ENCODE assay signal across 21 cellular contexts in genomic region chr4:25760048-25760447, GRCh38.
DNase-seq lines count a peak whose midpoint lies in the region; ATAC-seq, FAIRE-seq and TF ChIP-seq lines count a peak whose summit lies in the region.
"Had no signal": no experiment of that assay in that cellular context is flagged by ENCODE, and none has a peak within 500 bp of the region (broad histone marks: within the 10 kb centered on the region; RNA-seq: fewer than 3 reads in every experiment).

No MANE protein-coding gene starts in this region.

- no peak for ATAC-seq in HepG2
- no peak for ATAC-seq in right lobe of liver
- ATAC-seq in K562 = no peak
- ATAC-seq: CD8-positive, alpha-beta T cell; GM12878; HCT116 had no signal

- in situ Hi-C loops in HepG2 (cut with HindIII; ENCODE audit: extremely low pct_ligation_motif_present, low pct_unique_long_range_greater_than_20kb) (loop anchor here (25.0 kb wide), 1 partner anchor 223 kb away; no protein-coding TSS in a partner anchor), K562 (cut with MboI) (no loop called here)

- TF ChIP-seq POLR2A in HepG2 (IDR thresholded peaks at IDR 0.05; ENCODE audit: insufficient read depth in 1 of 2, low read depth in 2 of 2, low read length in 2 of 2) (no peak), right lobe of liver (IDR thresholded peaks at IDR 0.05) (no peak), K562 (conservative IDR thresholded peaks at IDR 0.05) (no peak)

- no peak overlapping the region for H2AFZ ChIP-seq in HepG2 (ENCODE audit: low read length)
- no peak overlapping the region for H2AFZ ChIP-seq in K562 (ENCODE audit: low read depth, low read length)
- H2AFZ ChIP-seq: GM23248 had no signal

- peaks cover 12% of the 10 kb centered on the region for H3K4me1 ChIP-seq in HepG2 (ENCODE audit: insufficient read depth, low read length)
- H3K4me1 ChIP-seq in right lobe of liver = peaks cover 0 to 5% (median 0%) of the 10 kb centered on the region in 4 donors
- H3K4me1 ChIP-seq in HEK293 (ENCODE audit: control insufficient read depth, insufficient read depth, low read length) = no peaks in the 10 kb centered on the region
- no peaks in the 10 kb centered on the region for H3K4me1 ChIP-seq in K562 (replicated peaks in 1 of 2; ENCODE audit: control insufficient read depth in 2 of 2, insufficient read depth in 2 of 2, low read length in 2 of 2)
- H3K4me1 ChIP-seq: Caco-2 had no signal

- DNase-seq in HepG2 (ENCODE audit: low spot score) (no peak), right lobe of liver (no peak), K562 (ENCODE audit: extremely low read depth in 1 of 4, low spot score in 3 of 4) (no peak), retina (no peak), GM03348 (ENCODE audit: low spot score) (no peak)
- no peak for DNase-seq in activated CD4-positive, CD25-positive, alpha-beta regulatory T cell (lab: John Stamatoyannopoulos, UW)
- DNase-seq: Caco-2; CD4-positive, CD25-positive, alpha-beta regulatory T cell; CD8-positive, alpha-beta T cell; DMS153; DND-41; H9; HFFc6 had no signal

- H3K27ac ChIP-seq in HepG2 (ENCODE audit: extremely low read length, insufficient read depth, low read length) = no peak overlapping the region
- no peak overlapping the region for H3K27ac ChIP-seq in right lobe of liver
- H3K27ac ChIP-seq in HEK293 (ENCODE audit: extremely low read depth, low read depth, low read length) = no peak overlapping the region
- no peak overlapping the region for H3K27ac ChIP-seq in K562 (ENCODE audit: extremely low read depth, low read depth, low read length)
- H3K27ac ChIP-seq: BLaER1, C4-2B, GM23248 had no signal

- intact Hi-C loops in HepG2 (cut with micrococcal nuclease; ENCODE audit: unreplicated experiment) (no loop called here), right lobe of liver (cut with DNase I) (loop anchor here (10.0 kb wide), 1 partner anchor 315 kb away; no protein-coding TSS in a partner anchor), K562 (cut with micrococcal nuclease) (no loop called here)

- BruUV-seq in HepG2 (replicated peaks; lab: Mats Ljungman, UMichigan) = no TSS peak
- no TSS peak for BruUV-seq in K562 (replicated peaks; lab: Mats Ljungman, UMichigan)

- WGBS in HepG2 (ENCODE audit: low lambda C conversion rate) = 39% methylated on average over 4 of the region's 4 CpGs
- 92% methylated on average over 4 of the region's 4 CpGs for WGBS in right lobe of liver (ENCODE audit: insufficient coverage, low coverage, low lambda C conversion rate, missing lambda C conversion rate)
- 48% methylated on average over 4 of the region's 4 CpGs for WGBS in K562 (ENCODE audit: insufficient coverage, low coverage, missing lambda C conversion rate)

- H3K36me3 ChIP-seq in HepG2 (replicated peaks in 1 of 2; ENCODE audit: control insufficient read depth in 1 of 2, insufficient read depth in 2 of 2, low read length in 2 of 2) (no peaks in the 10 kb centered on the region), right lobe of liver (peaks cover 0 to 4% (median 0%) of the 10 kb centered on the region in 4 donors), HEK293 (ENCODE audit: control insufficient read depth in 2 of 2, insufficient read depth in 1 of 2, low read length in 2 of 2) (peaks cover 0 to 33% of the 10 kb centered on the region in 2 experiments; a peak in 1 of 3 replicates), K562 (ENCODE audit: control insufficient read depth, insufficient read depth, low read length) (peaks cover 14% of the 10 kb centered on the region; the same call in 2 of the 3 replicates)

- POLR2A ChIA-PET in HepG2 (lab: Yijun Ruan, JAX) (no interaction called here), HEK293 (lab: Yijun Ruan, JAX) (no interaction called here), K562 (lab: Yijun Ruan, JAX) (no interaction called here)

- no peak overlapping the region for H3K9ac ChIP-seq in HepG2 (ENCODE audit: insufficient read depth, low read depth, low read length)
- H3K9ac ChIP-seq in K562 (ENCODE audit: insufficient read depth in 1 of 2, low read depth in 2 of 2, low read length in 2 of 2) = no peak overlapping the region
- H3K9ac ChIP-seq: BLaER1, GM23248 had no signal

- CTCF ChIA-PET in HepG2 (lab: Yijun Ruan, JAX; ENCODE audit: low intra/inter-chr PET ratio, low total read pairs) = no interaction called here
- CTCF ChIA-PET in HEK293 (lab: Yijun Ruan, JAX) = no interaction called here
- CTCF ChIA-PET in K562 (lab: Yijun Ruan, JAX; ENCODE audit: low intra/inter-chr PET ratio) = no interaction called here

- TF ChIP-seq EP300 in HepG2 (IDR thresholded peaks at IDR 0.05; ENCODE audit: low read depth in 2 of 2, low read length in 2 of 2) (no peak), HepG2 (CRISPR knock-in tag; IDR thresholded peaks at IDR 0.05; ENCODE audit: borderline replicate concordance) (no peak), K562 (IDR thresholded peaks at IDR 0.05; ENCODE audit: low read length) (no peak)

- H3K79me2 ChIP-seq in HepG2 (ENCODE audit: insufficient read depth, low read length) (no peaks in the 10 kb centered on the region), K562 (ENCODE audit: control insufficient read depth, insufficient read depth, low read length) (no peaks in the 10 kb centered on the region)

- TF ChIP-seq CTCF in HepG2 (CRISPR knock-in tag; IDR thresholded peaks at IDR 0.05) (no peak), right lobe of liver (IDR thresholded peaks at IDR 0.05) (no peak), HEK293 (tag by site-specific recombination; IDR thresholded peaks at IDR 0.05) (no peak), K562 (IDR thresholded peaks at IDR 0.05 in 2 of 3, conservative IDR thresholded peaks at IDR 0.05 in 1 of 3; ENCODE audit: insufficient read depth in 2 of 3, low read depth in 1 of 3, low read length in 3 of 3) (no peak)

- H3K27me3 ChIP-seq in HepG2 (ENCODE audit: control insufficient read depth in 1 of 2, insufficient read depth in 2 of 2, low read length in 2 of 2) = no peaks in the 10 kb centered on the region
- no peaks in the 10 kb centered on the region for H3K27me3 ChIP-seq in right lobe of liver
- no peaks in the 10 kb centered on the region for H3K27me3 ChIP-seq in K562 (ENCODE audit: control insufficient read depth in 2 of 2, insufficient read depth in 2 of 2, low read length in 2 of 2)
- H3K27me3 ChIP-seq: BLaER1 had no signal

- H4K20me1 ChIP-seq in HepG2 (ENCODE audit: insufficient read depth, low read length) (no peaks in the 10 kb centered on the region), K562 (replicated peaks; ENCODE audit: control insufficient read depth, insufficient read depth, low read length) (no peaks in the 10 kb centered on the region)
- H4K20me1 ChIP-seq: BLaER1 had no signal

- H3K4me3 ChIP-seq in HepG2 (replicated peaks in 1 of 3; ENCODE audit: insufficient read depth in 1 of 3, low read depth in 2 of 3, low read length in 3 of 3) = no peak overlapping the region
- H3K4me3 ChIP-seq in right lobe of liver = no peak overlapping the region
- no peak overlapping the region for H3K4me3 ChIP-seq in HEK293 (ENCODE audit: low read depth, low read length)
- no peak overlapping the region for H3K4me3 ChIP-seq in K562
- H3K4me3 ChIP-seq: BLaER1, GM12878, GM23248 had no signal

- H3K9me3 ChIP-seq in HepG2 (ENCODE audit: low read length) = no peaks in the 10 kb centered on the region
- no peaks in the 10 kb centered on the region for H3K9me3 ChIP-seq in right lobe of liver
- H3K9me3 ChIP-seq in HEK293 (ENCODE audit: control insufficient read depth, insufficient read depth, low read depth, low read length) = no peaks in the 10 kb centered on the region
- H3K9me3 ChIP-seq in K562 (replicated peaks; ENCODE audit: control insufficient read depth, insufficient read depth, low read depth, low read length) = no peaks in the 10 kb centered on the region
- H3K9me3 ChIP-seq: Caco-2 had no signal

- H3K9me1 ChIP-seq in K562 (ENCODE audit: control insufficient read depth, insufficient read depth, low read length) = no peaks in the 10 kb centered on the region

- H3K4me2 ChIP-seq in HepG2 (ENCODE audit: low read depth, low read length) (no peak overlapping the region), K562 (ENCODE audit: insufficient read depth, low read length) (no peak overlapping the region)
- H3K4me2 ChIP-seq: BLaER1 had no signal

- TF ChIP-seq RAD21 in HepG2 (CRISPR knock-in tag; IDR thresholded peaks at IDR 0.05) (no peak), K562 (CRISPR knock-in tag; conservative IDR thresholded peaks at IDR 0.05 in 1 of 2, IDR thresholded peaks at IDR 0.05 in 1 of 2) (no peak)

- FAIRE-seq in HepG2 (lab: Jason Lieb, UNC) (no peak), K562 (lab: Jason Lieb, UNC) (no peak)
- FAIRE-seq: G401.6, GM12878, GM19239 had no signal

TF ChIP-seq in HepG2, 621 proteins besides CTCF, POLR2A, EP300 and RAD21 (continues in another document):
- TF ChIP-seq ATF7 (IDR thresholded peaks at IDR 0.05) = peak; percentile 65
- TF ChIP-seq ATF7 (CRISPR knock-in tag; IDR thresholded peaks at IDR 0.05) = no peak

TF ChIP-seq in HEK293, 187 proteins besides CTCF, POLR2A, EP300 and RAD21 (continues in another document):
- TF ChIP-seq ZNF785 (tag by site-specific recombination; IDR thresholded peaks at IDR 0.05) = no peak
- TF ChIP-seq ZNF701 (tag by site-specific recombination; IDR thresholded peaks at IDR 0.05) = no peak
- no peak for TF ChIP-seq FEZF1 (tag by site-specific recombination; IDR thresholded peaks at IDR 0.05)
- TF ChIP-seq KLF9 (tag by site-specific recombination; IDR thresholded peaks at IDR 0.05; ENCODE audit: low read depth) = no peak
- TF ChIP-seq ZNF768 (tag by site-specific recombination; IDR thresholded peaks at IDR 0.05) = no peak
- no peak for TF ChIP-seq ZNF510 (tag by site-specific recombination; IDR thresholded peaks at IDR 0.05; ENCODE audit: insufficient replicate concordance)

TF ChIP-seq in K562, 482 proteins besides CTCF, POLR2A, EP300 and RAD21:
- TF ChIP-seq ZNF146 (CRISPR knock-in tag; IDR thresholded peaks at IDR 0.05; ENCODE audit: unreplicated experiment) (peak; percentile 64), HEY1 (CRISPR knock-in tag; IDR thresholded peaks at IDR 0.05; ENCODE audit: borderline replicate concordance) (no peak)
TF ChIP-seq in K562: peak in this region for 1.

Comparison
In these comparisons a context has a peak if more than half of its experiments do, and no peak if none do; other contexts are left out.
1. intact Hi-C loops: an anchor here in right lobe of liver (10.0 kb wide); none called in HepG2 and K562.